Comparison of ENCODE assay signal across 20 cellular contexts in genomic region chr11:3189886-3190583, GRCh38. TPM values are rescaled to one million over a fixed set of nuclear protein-coding genes. Genes with fewer than 3 reads are reported as not detected.
DNase-seq lines count a peak whose midpoint lies in the region; ATAC-seq and TF ChIP-seq lines count a peak whose summit lies in the region.
"Had no signal": no experiment of that assay in that cellular context is flagged by ENCODE, and none has a peak within 500 bp of the region (broad histone marks: within the 10 kb centered on the region; RNA-seq: fewer than 3 reads in every experiment).

No MANE protein-coding gene starts in this region.

- H3K9me2 ChIP-seq in SK-N-SH: no peaks in the 10 kb centered on the region

- POLR2A ChIA-PET in SK-N-SH (lab: Yijun Ruan, JAX): no interaction called here

- TF ChIP-seq CTCF in SK-N-SH (IDR thresholded peaks at IDR 0.05) (no peak), osteoblast (IDR thresholded peaks at IDR 0.05; ENCODE audit: extremely low read depth, low read depth, low read length) (no peak), smooth muscle cell (IDR thresholded peaks at IDR 0.05; ENCODE audit: borderline replicate concordance, insufficient read depth, poor library complexity, severe bottlenecking) (no peak)

- CTCF ChIA-PET in SK-N-SH (lab: Yijun Ruan, JAX): interaction anchor here (1.5 kb wide), 1 partner anchor 153 kb away, joined by 4 read pairs; no protein-coding TSS in a partner anchor

- H3K4me3 ChIP-seq in SK-N-SH (ENCODE audit: low read depth in 2 of 2, low read length in 1 of 2) (no peak overlapping the region), HUES6 (ENCODE audit: low read depth, low read length) (peak overlapping the region; percentile 42; the same call in 1 of the 2 replicates), iPS-18c (ENCODE audit: insufficient read depth, low read depth, low read length) (peak overlapping the region; percentile 38; the same call in 1 of the 2 replicates), osteoblast (ENCODE audit: insufficient read depth, low read length) (no peak overlapping the region), smooth muscle cell (no peak overlapping the region)

- H4K20me1 ChIP-seq in SK-N-SH (ENCODE audit: insufficient read depth) (no peaks in the 10 kb centered on the region), osteoblast (ENCODE audit: insufficient read depth, low read length) (no peaks in the 10 kb centered on the region), smooth muscle cell (ENCODE audit: low read depth) (no peaks in the 10 kb centered on the region)

- no peak for TF ChIP-seq EP300 in SK-N-SH (IDR thresholded peaks at IDR 0.05; ENCODE audit: borderline replicate concordance in 1 of 2, low read depth in 1 of 2, low read length in 1 of 2)

- no peaks in the 10 kb centered on the region for H3K27me3 ChIP-seq in SK-N-SH (ENCODE audit: insufficient read depth)
- no peaks in the 10 kb centered on the region for H3K27me3 ChIP-seq in HUES6 (ENCODE audit: control insufficient read depth, insufficient read depth, low read length)
- peaks cover 6% of the 10 kb centered on the region for H3K27me3 ChIP-seq in osteoblast (ENCODE audit: insufficient read depth, low read length)
- no peaks in the 10 kb centered on the region for H3K27me3 ChIP-seq in smooth muscle cell (ENCODE audit: low read depth)

- ATAC-seq in SK-N-SH treated with all-trans-retinoic acid at 6 μM for 48 hours (no peak), GM21786 (IDR thresholded peaks at IDR 0.05; ENCODE audit: unreplicated experiment) (no peak)

- H3K27ac ChIP-seq in SK-N-SH (ENCODE audit: low read depth in 2 of 2, low read length in 1 of 2): no peak overlapping the region
- no peak overlapping the region; the same call in 1 of the 2 replicates for H3K27ac ChIP-seq in HUES6 (ENCODE audit: low read depth, low read length)
- H3K27ac ChIP-seq in osteoblast (ENCODE audit: low read depth, low read length): no peak overlapping the region
- no peak overlapping the region for H3K27ac ChIP-seq in smooth muscle cell (ENCODE audit: low read depth)
- H3K27ac ChIP-seq: 22Rv1 had no signal

- no peaks in the 10 kb centered on the region for H3K9me3 ChIP-seq in SK-N-SH
- no peaks in the 10 kb centered on the region for H3K9me3 ChIP-seq in HUES6 (ENCODE audit: control insufficient read depth, insufficient read depth, low read depth, low read length)
- no peaks in the 10 kb centered on the region for H3K9me3 ChIP-seq in iPS-18c (ENCODE audit: control insufficient read depth, insufficient read depth, low read length)
- H3K9me3 ChIP-seq in osteoblast (ENCODE audit: low read depth, low read length): no peaks in the 10 kb centered on the region
- H3K9me3 ChIP-seq in smooth muscle cell (replicated peaks; ENCODE audit: low read depth): no peaks in the 10 kb centered on the region

- DNase-seq in SK-N-SH (no peak), osteoblast (ENCODE audit: insufficient read length, low spot score, missing footprints) (peak; percentile 47), smooth muscle cell (lab: John Stamatoyannopoulos, UW; ENCODE audit: unreplicated experiment) (no peak), SIG-M5 treated with dmso at 0.1 percent for 504 hours (lab: John Stamatoyannopoulos, UW; ENCODE audit: unreplicated experiment) (no peak)
- DNase-seq: NCI-H1092 treated with DMSO at 0.1 percent for 48 hours; NCI-H146; NCI-H2081 treated with DMSO at 0.1 percent for 48 hours; NCI-H748 treated with DMSO at 0.1 percent for 48 hours; NK-92 treated with Interleukin-12 subunit alpha and Interleukin-12 subunit beta, amount 100 ng/mL, for 24 hours; OCI-M1; SHP77 had no signal

- H3F3A ChIP-seq in SK-N-SH (replicated peaks; ENCODE audit: insufficient read depth) (no peaks in the 10 kb centered on the region), smooth muscle cell (ENCODE audit: low read depth) (no peaks in the 10 kb centered on the region)

- no peaks in the 10 kb centered on the region for H3K36me3 ChIP-seq in SK-N-SH (replicated peaks in 1 of 2; ENCODE audit: control insufficient read depth in 1 of 2, insufficient read depth in 2 of 2, low read length in 1 of 2)
- no peaks in the 10 kb centered on the region for H3K36me3 ChIP-seq in HUES6 (ENCODE audit: control insufficient read depth, insufficient read depth, low read length)
- H3K36me3 ChIP-seq in osteoblast (ENCODE audit: insufficient read depth, low read length): no peaks in the 10 kb centered on the region
- no peaks in the 10 kb centered on the region for H3K36me3 ChIP-seq in smooth muscle cell (ENCODE audit: low read depth)

- 59% methylated on average over 9 of the region's 11 CpGs for WGBS in SK-N-SH (ENCODE audit: low lambda C conversion rate)
- WGBS in smooth muscle cell (ENCODE audit: low lambda C conversion rate): 86% methylated on average over 11 of the region's 11 CpGs

- TF ChIP-seq RAD21 in SK-N-SH (IDR thresholded peaks at IDR 0.05; ENCODE audit: low read length): no peak

- H3K9ac ChIP-seq in SK-N-SH (no peak overlapping the region), HUES6 (ENCODE audit: low read length) (peak overlapping the region; percentile 61), smooth muscle cell (ENCODE audit: low read depth) (no peak overlapping the region)

- no peak overlapping the region for H2AFZ ChIP-seq in SK-N-SH (ENCODE audit: low read depth)
- no peak overlapping the region for H2AFZ ChIP-seq in osteoblast (ENCODE audit: low read length)
- H2AFZ ChIP-seq in smooth muscle cell (ENCODE audit: low read depth): no peak overlapping the region

- H3K4me2 ChIP-seq in SK-N-SH (no peak overlapping the region), osteoblast (ENCODE audit: insufficient read depth, low read length) (no peak overlapping the region), smooth muscle cell (no peak overlapping the region)

- H3K79me2 ChIP-seq in SK-N-SH (ENCODE audit: insufficient read depth) (no peaks in the 10 kb centered on the region), osteoblast (ENCODE audit: insufficient read depth, low read length) (no peaks in the 10 kb centered on the region), smooth muscle cell (ENCODE audit: low read depth) (no peaks in the 10 kb centered on the region)

- no peaks in the 10 kb centered on the region for H3K4me1 ChIP-seq in SK-N-SH (ENCODE audit: control insufficient read depth in 1 of 2, insufficient read depth in 2 of 2, low read depth in 1 of 2, low read length in 1 of 2)
- peaks cover 29% of the 10 kb centered on the region for H3K4me1 ChIP-seq in HUES6 (ENCODE audit: control insufficient read depth, insufficient read depth, low read length)
- no peaks in the 10 kb centered on the region for H3K4me1 ChIP-seq in osteoblast (ENCODE audit: insufficient read depth, low read length)
- peaks cover 11% of the 10 kb centered on the region for H3K4me1 ChIP-seq in smooth muscle cell (ENCODE audit: low read depth)

TF ChIP-seq in SK-N-SH treated with all-trans-retinoic acid at 6 μM for 48 hours, 23 proteins besides CTCF, POLR2A, EP300 and RAD21:
- peak; percentile 99 for TF ChIP-seq ZNF70 (CRISPR knock-in tag; IDR thresholded peaks at IDR 0.05)
- TF ChIP-seq ISL1 (CRISPR knock-in tag; IDR thresholded peaks at IDR 0.05): no peak
TF ChIP-seq in SK-N-SH treated with all-trans-retinoic acid at 6 μM for 48 hours: peak in this region for 1.

TF ChIP-seq in SK-N-SH, 30 proteins besides CTCF, POLR2A, EP300 and RAD21 (continues in another document):
- TF ChIP-seq MAX (IDR thresholded peaks at IDR 0.05; ENCODE audit: low read depth) (no peak), GATA2 (CRISPR knock-in tag; IDR thresholded peaks at IDR 0.05) (no peak), IRF3 (IDR thresholded peaks at IDR 0.05; ENCODE audit: low read depth, low read length) (no peak), RXRA (IDR thresholded peaks at IDR 0.05; ENCODE audit: borderline replicate concordance, low read depth) (no peak), FOSL2 (IDR thresholded peaks at IDR 0.05; ENCODE audit: borderline replicate concordance, low read depth) (no peak), CHD2 (IDR thresholded peaks at IDR 0.05; ENCODE audit: low read length, partially characterized antibody) (no peak), GABPA (IDR thresholded peaks at IDR 0.05; ENCODE audit: low read depth) (no peak), USF2 (IDR thresholded peaks at IDR 0.05; ENCODE audit: borderline replicate concordance, low read depth, low read length) (no peak), TCF12 (IDR thresholded peaks at IDR 0.05) (no peak)

RNA-seq across cellular contexts. Expression of gene OSBPL5, which starts 24.9 kb away (rescaled TPM):
- polyA plus RNA-seq in SK-N-SH (2012; rRNA removed) (7.8 and 10.9 TPM in 2 replicates), smooth muscle cell (43.4 and 46.0 TPM in 2 replicates)
- 2.7 and 4.3 TPM in 2 replicates for polyA plus RNA-seq in SK-N-SH (2012; cell fraction: cytosol; rRNA removed)
- 39.6 and 46.8 TPM in 2 replicates for polyA plus RNA-seq in SK-N-SH (2012; cell fraction: nucleus; rRNA removed)
- total RNA-seq in osteoblast (46.0 and 49.9 TPM in 2 replicates), smooth muscle cell (24.2 and 27.3 TPM in 2 replicates)

RNA-seq across cellular contexts. Expression of gene MRGPRG, which starts 28.6 kb away (rescaled TPM):
- polyA plus RNA-seq in SK-N-SH (2012; rRNA removed): not detected in 2 replicates
- polyA plus RNA-seq in SK-N-SH (2012; cell fraction: cytosol; rRNA removed): not detected in 2 replicates
- polyA plus RNA-seq in SK-N-SH (2012; cell fraction: nucleus; rRNA removed): not detected in 2 replicates
- not detected in 2 replicates for total RNA-seq in osteoblast
- not detected in 2 replicates for total RNA-seq in smooth muscle cell
- polyA plus RNA-seq in smooth muscle cell: not detected in 2 replicates
- total RNA-seq: CD4-positive, alpha-beta T cell; H4; NCI-H460 had no signal
- polyA plus RNA-seq: BJ had no signal

RNA-seq across cellular contexts. Expression of gene MRGPRE, which starts 42.2 kb away (rescaled TPM):
- not detected in 2 replicates for polyA plus RNA-seq in SK-N-SH (2012; rRNA removed)
- polyA plus RNA-seq in SK-N-SH (2012; cell fraction: cytosol; rRNA removed): not detected in 2 replicates
- not detected in 2 replicates for polyA plus RNA-seq in SK-N-SH (2012; cell fraction: nucleus; rRNA removed)
- under 0.01 TPM in 1 of 2 replicates, not detected in the other for total RNA-seq in osteoblast
- total RNA-seq in smooth muscle cell: not detected in 2 replicates
- polyA plus RNA-seq in smooth muscle cell: not detected in 2 replicates
- total RNA-seq: CD4-positive, alpha-beta T cell; H4; NCI-H460 had no signal
- polyA plus RNA-seq: BJ had no signal

Comparison
In these comparisons a context has a peak if more than half of its experiments do, and no peak if none do; other contexts are left out.
1. H3K4me3 ChIP-seq: peak in HUES6 (single experiment) and iPS-18c (single experiment); none in SK-N-SH (0 of 2), osteoblast (single experiment) and smooth muscle cell (single experiment).